Comparison of ENCODE assay signal across 8 cellular contexts in the genomic region with DNA sequence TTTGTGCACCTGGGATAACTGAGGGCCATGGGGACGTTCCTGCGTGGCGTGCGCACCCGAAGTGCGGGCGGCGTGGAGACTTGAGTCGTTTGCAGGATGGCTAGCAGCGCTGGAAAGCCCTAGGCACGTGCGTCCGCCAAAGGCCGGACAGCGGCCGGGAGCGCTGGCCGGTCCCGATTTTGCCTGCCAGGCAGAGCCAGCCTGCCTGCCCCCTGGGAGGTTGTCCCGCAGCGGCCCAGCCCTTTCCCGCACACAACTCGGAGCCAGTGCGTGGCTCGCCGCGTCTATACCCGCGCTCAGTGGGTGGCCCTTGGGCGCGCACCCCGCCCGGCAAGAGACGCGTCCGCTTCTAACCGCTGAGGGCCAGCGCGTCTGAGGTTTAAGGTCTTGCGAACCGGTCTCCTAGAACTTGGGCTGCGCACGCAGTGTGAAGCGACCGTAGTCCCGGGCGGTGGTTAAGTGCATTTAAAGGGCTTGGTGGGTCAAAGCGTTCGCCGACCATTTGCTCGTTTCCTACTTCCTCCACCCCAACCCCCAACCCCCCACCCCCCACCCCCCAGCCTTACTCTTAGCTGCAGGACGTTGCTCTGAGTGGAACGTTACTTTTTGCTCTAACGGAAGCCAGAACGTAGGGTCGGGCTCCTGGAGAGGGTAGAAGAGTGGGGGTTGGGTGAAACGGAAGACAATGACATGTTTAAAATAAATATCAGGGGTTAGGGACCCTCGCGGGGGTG. TPM values are rescaled to one million over a fixed set of nuclear protein-coding genes. Genes with fewer than 3 reads are reported as not detected.
DNase-seq lines count a peak whose midpoint lies in the region; ATAC-seq, FAIRE-seq and TF ChIP-seq lines count a peak whose summit lies in the region.

No MANE protein-coding gene starts in this region.

- no peak overlapping the region for H3K9ac ChIP-seq in rectal smooth muscle tissue (ENCODE audit: low read length)

- no peak for TF ChIP-seq POLR2A in heart left ventricle (IDR thresholded peaks at IDR 0.05)

- H3K4me1 ChIP-seq in CD8-positive, alpha-beta memory T cell (ENCODE audit: insufficient read depth, low read length) = peaks cover 15% of the 10 kb centered on the region
- H3K4me1 ChIP-seq in heart left ventricle (peaks cover 0 to 25% (median 5%) of the 10 kb centered on the region in 12 donors), rectal smooth muscle tissue (ENCODE audit: control insufficient read depth, insufficient read depth, low read length) (peaks cover 5% of the 10 kb centered on the region)

- peak overlapping the region in 4 of 8 donors; percentile 62 to 89 (median 82) for H3K27ac Mint-ChIP-seq in CD8-positive, alpha-beta memory T cell

- peaks cover 15% of the 10 kb centered on the region for H3K27me3 ChIP-seq in CD8-positive, alpha-beta memory T cell (ENCODE audit: insufficient read depth, low read length, poor library complexity, severe bottlenecking)
- peaks cover 0 to 59% (median 26%) of the 10 kb centered on the region in 9 donors for H3K27me3 ChIP-seq in heart left ventricle
- H3K27me3 ChIP-seq in rectal smooth muscle tissue (ENCODE audit: control insufficient read depth, insufficient read depth, low read length) = peaks cover 2% of the 10 kb centered on the region

- H3K4me3 Mint-ChIP-seq in CD8-positive, alpha-beta memory T cell = peak overlapping the region; percentile 70 to 94 (median 85)

- no peaks in the 10 kb centered on the region for H3K9me3 ChIP-seq in CD8-positive, alpha-beta memory T cell (ENCODE audit: low read length)
- no peaks in the 10 kb centered on the region for H3K9me3 ChIP-seq in heart left ventricle

- 0 to 1% (median 0%) methylated on average over 31 to 59 of the region's 59 CpGs for WGBS in heart left ventricle, 4 donors

- H3K27ac ChIP-seq in CD8-positive, alpha-beta memory T cell (ENCODE audit: low read depth, low read length) = peak overlapping the region; percentile 66
- H3K27ac ChIP-seq in heart left ventricle = peak overlapping the region in 8 of 12 donors; percentile 32 to 69 (median 56)
- no peak overlapping the region for H3K27ac ChIP-seq in rectal smooth muscle tissue (ENCODE audit: low read depth, low read length)

- H3K36me3 ChIP-seq in CD8-positive, alpha-beta memory T cell (ENCODE audit: insufficient read depth, low read length) = no peaks in the 10 kb centered on the region
- H3K36me3 ChIP-seq in heart left ventricle (no peaks in the 10 kb centered on the region), rectal smooth muscle tissue (ENCODE audit: control insufficient read depth, insufficient read depth, low read length) (no peaks in the 10 kb centered on the region)

- no peak for FAIRE-seq in D721Med (lab: Jason Lieb, UNC)

- H3K4me1 Mint-ChIP-seq in CD8-positive, alpha-beta memory T cell = peaks cover 37 to 47% (median 46%) of the 10 kb centered on the region in 3 donors

- H3K27me3 Mint-ChIP-seq in CD8-positive, alpha-beta memory T cell = peaks cover 23 to 67% of the 10 kb centered on the region in 2 donors

- TF ChIP-seq CTCF in heart left ventricle (IDR thresholded peaks at IDR 0.05) (no peak), D721Med (IDR thresholded peaks at IDR 0.05; ENCODE audit: insufficient read depth, missing control alignments) (no peak)

- POLR2A ChIA-PET in CD8-positive, alpha-beta memory T cell (lab: Charles Lee) = no interaction called here

- peak overlapping the region; percentile 69 for H3K4me3 ChIP-seq in CD8-positive, alpha-beta memory T cell (ENCODE audit: low read length)
- H3K4me3 ChIP-seq in heart left ventricle = peak overlapping the region; percentile 46 to 85 (median 62)
- peak overlapping the region; percentile 75 for H3K4me3 ChIP-seq in rectal smooth muscle tissue (ENCODE audit: low read length)

- DNase-seq in CD8-positive, alpha-beta memory T cell = no peak
- peak; percentile 33 for DNase-seq in NCI-H82 treated with DMSO at 0.1 percent for 48 hours (lab: John Stamatoyannopoulos, UW; ENCODE audit: unreplicated experiment)
- peak; percentile 27 for DNase-seq in activated naive CD4-positive, alpha-beta T cell treated with Interleukin-2 at 50 U/mL for 16 hours
- DNase-seq in heart left ventricle = peak; percentile 11 to 77 (median 41)
- no peak for DNase-seq in D721Med (ENCODE audit: insufficient read length, low spot score)

- H3K36me3 Mint-ChIP-seq in CD8-positive, alpha-beta memory T cell = no peaks in the 10 kb centered on the region

- H3K9me3 Mint-ChIP-seq in CD8-positive, alpha-beta memory T cell = peaks cover 0 to 3% (median 0%) of the 10 kb centered on the region in 5 donors

- CTCF ChIA-PET in CD8-positive, alpha-beta memory T cell (lab: Charles Lee) = no interaction called here

- ATAC-seq in GM19043 (IDR thresholded peaks at IDR 0.05; ENCODE audit: low read depth, unreplicated experiment) = peak; percentile 22
- peak; percentile 23 for ATAC-seq in HG03280 (IDR thresholded peaks at IDR 0.05; ENCODE audit: unreplicated experiment)
- ATAC-seq in heart left ventricle = peak in 3 of 4 donors; percentile 63 to 81 (median 73)

- intact Hi-C loops in heart left ventricle (cut with DNase I) = loop anchor here in 2 of 10 donors (5.0 to 10.0 kb wide), 3 partner anchors 110 to 330 kb away; no protein-coding TSS in a partner anchor

RNA-seq across cellular contexts. Expression of a gene that starts 0.6 kb away (rescaled TPM):
- 10 to 100 TPM; 23.5 to 25.9 TPM for total RNA-seq in CD8-positive, alpha-beta memory T cell
- polyA plus RNA-seq in CD8-positive, alpha-beta memory T cell = 5.0 TPM
- total RNA-seq in heart left ventricle = 1 to 10 TPM in 5 of 9 donors, under 1 TPM in 4; 0.12 to 3.7 (median 1.1) TPM
- under 1 TPM; 0.37 to 0.65 TPM for polyA plus RNA-seq in heart left ventricle

Comparison
In these comparisons a context has a peak if more than half of its experiments do, and no peak if none do; other contexts are left out.
1. DNase-seq: peak in NCI-H82 treated with DMSO at 0.1 percent for 48 hours (single experiment), activated naive CD4-positive, alpha-beta T cell treated with Interleukin-2 at 50 U/mL for 16 hours (single experiment) and heart left ventricle (5 of 5); none in CD8-positive, alpha-beta memory T cell (0 of 5) and D721Med (single experiment).
2. ATAC-seq: peak in every context shown above with its lines; median percentile 73 in heart left ventricle; 23 in HG03280; 22 in GM19043.
3. RNA of a gene that starts 0.6 kb away (total RNA-seq): 23.5 to 25.9 TPM in CD8-positive, alpha-beta memory T cell; 0.12 to 3.7 TPM in heart left ventricle; every median in the first group is over 4 times any median in the second.
4. Peak in every context shown above with its lines, with median percentiles within 50 percentile points of each other: H3K4me3 ChIP-seq.